ENCODE assay signal across 8 cellular contexts in the genomic region with DNA sequence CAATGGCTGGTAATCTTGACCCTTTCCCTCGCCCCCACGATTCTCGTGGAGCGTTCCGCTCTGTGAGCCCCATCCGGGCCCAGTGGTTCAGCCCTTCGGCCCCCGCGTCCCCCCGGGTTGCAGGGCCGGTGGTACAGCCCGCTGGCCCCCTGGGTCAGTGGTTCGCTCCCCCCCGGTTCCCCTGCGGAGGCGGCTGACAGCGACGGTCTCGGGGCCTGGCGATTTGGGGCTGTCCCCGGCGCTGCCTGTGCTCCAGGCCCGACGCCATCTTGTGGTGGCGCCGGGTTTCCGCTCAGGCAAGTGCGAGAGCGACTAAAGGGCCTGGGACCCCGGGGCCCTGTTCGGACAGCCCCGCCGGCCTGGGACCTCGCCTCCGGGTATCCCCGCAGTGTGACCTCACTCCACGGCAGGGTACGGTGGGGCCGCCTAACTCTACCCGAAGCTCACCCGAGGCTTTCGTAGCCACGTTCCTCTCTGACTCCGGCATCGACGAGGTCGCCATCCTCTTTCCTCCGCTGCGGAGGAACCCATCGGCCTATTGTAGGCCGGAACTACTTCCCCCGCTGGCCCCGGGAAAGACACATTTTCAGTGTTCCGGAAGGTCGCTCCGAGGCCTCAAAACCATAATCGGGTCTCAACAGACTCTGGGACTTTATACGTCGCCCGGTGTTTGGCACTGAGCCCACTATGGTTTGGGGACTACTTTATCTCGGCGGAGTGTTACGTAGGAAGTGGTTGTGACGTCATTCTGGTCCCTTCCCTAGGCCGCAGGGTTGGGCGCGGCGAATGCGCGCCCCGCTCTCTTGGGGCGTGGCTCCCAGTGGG. TPM values are rescaled to one million over a fixed set of nuclear protein-coding genes. Genes with fewer than 3 reads are reported as not detected.
DNase-seq lines count a peak whose midpoint lies in the region; ATAC-seq and TF ChIP-seq lines count a peak whose summit lies in the region.

Gene ZNF335, minus strand, starts transcription at position 529 of the 825 bp plus-strand sequence. CDS start 793 bp downstream, outside the sequence.

- peak within 1 kb of the TSS; percentile 88 for H3K4me3 ChIP-seq in GM12865 (ENCODE audit: low read depth, low read length)
- peak within 1 kb of the TSS; percentile 92 for H3K4me3 ChIP-seq in SU-DHL-6 (ENCODE audit: insufficient read depth, low read length, poor library complexity, severe bottlenecking)
- H3K4me3 ChIP-seq in ovary: peak within 1 kb of the TSS; percentile 70
- H3K4me3 ChIP-seq in thyroid gland (replicated peaks in 1 of 3): peak within 1 kb of the TSS; percentile 91 to 96 (median 91)

- POLR2A ChIA-PET in activated naive CD8-positive, alpha-beta T cell treated with anti-CD3 and anti-CD28 coated beads, Interleukin-2, amount 10 ng/mL, durations not matched to agents 7 days and 5 days (lab: Charles Lee): interaction anchor here (1.1 to 6.0 kb wide), 13 partner anchors 11 to 392 kb away, joined by 3 to 93 read pairs (median 5); partner anchors contain the start of genes ACOT8, DNTTIP1, PCIF1 and WFDC3

- H3K36me3 ChIP-seq in SU-DHL-6 (ENCODE audit: low read length) (no peaks in the 10 kb centered on the region), ovary (no peaks in the 10 kb centered on the region), thyroid gland (peaks cover 11 to 21% of the 10 kb centered on the region in 2 donors)

- H3K27ac Mint-ChIP-seq in activated naive CD8-positive, alpha-beta T cell treated with anti-CD3 and anti-CD28 coated beads, Interleukin-2, amount 10 ng/mL, durations not matched to agents 7 days and 5 days: peak within 1 kb of the TSS; percentile 91

- H3K9me3 ChIP-seq in SU-DHL-6 (ENCODE audit: insufficient read depth, low read length): no peaks in the 10 kb centered on the region
- H3K9me3 ChIP-seq in ovary: no peaks in the 10 kb centered on the region
- H3K9me3 ChIP-seq in thyroid gland: no peaks in the 10 kb centered on the region

- H3F3A ChIP-seq in SU-DHL-6 (ENCODE audit: insufficient read depth): peaks cover 4% of the 10 kb centered on the region; the same call in 1 of the 2 replicates

- DNase-seq in GM12865 (ENCODE audit: low read depth): peak; percentile 99
- peak; percentile 94 for DNase-seq in NCI-H128 (lab: John Stamatoyannopoulos, UW; ENCODE audit: unreplicated experiment)
- peak; percentile 99 for DNase-seq in activated naive CD8-positive, alpha-beta T cell treated with anti-CD3 and anti-CD28 coated beads, Interleukin-2, amount 10 ng/mL, durations not matched to agents 7 days and 5 days
- peak; percentile 82 to 98 (median 96) for DNase-seq in head of caudate nucleus
- DNase-seq in ovary: peak; percentile 95 to 98 (median 96)
- peak; percentile 95 for DNase-seq in thyroid gland

- peak; percentile 64 for TF ChIP-seq POLR2A in ovary (IDR thresholded peaks at IDR 0.05)
- TF ChIP-seq POLR2A in thyroid gland (IDR thresholded peaks at IDR 0.05): peak in 1 of 2 donors; percentile 77

- H3K4me3 Mint-ChIP-seq in activated naive CD8-positive, alpha-beta T cell treated with anti-CD3 and anti-CD28 coated beads, Interleukin-2, amount 10 ng/mL, durations not matched to agents 7 days and 5 days: peak within 1 kb of the TSS; percentile 84

- H3K4me1 Mint-ChIP-seq in activated naive CD8-positive, alpha-beta T cell treated with anti-CD3 and anti-CD28 coated beads, Interleukin-2, amount 10 ng/mL, durations not matched to agents 7 days and 5 days: peaks cover 12% of the 10 kb centered on the region

- intact Hi-C loops in head of caudate nucleus (cut with DNase I): loop anchor here (5.0 kb wide), 2 partner anchors 35 to 115 kb away; partner anchors contain the start of gene NCOA5
- intact Hi-C loops in ovary (cut with DNase I): loop anchor here in 1 of 4 donors (2.0 to 10.0 kb wide), 3 partner anchors 37 to 113 kb away; partner anchors contain the start of genes CTSA, NCOA5, NEURL2 and PCIF1
- intact Hi-C loops in thyroid gland (cut with DNase I): no loop called here

- peak; percentile 69 for TF ChIP-seq EP300 in ovary (IDR thresholded peaks at IDR 0.05)

- no peaks in the 10 kb centered on the region for H3K9me3 Mint-ChIP-seq in activated naive CD8-positive, alpha-beta T cell treated with anti-CD3 and anti-CD28 coated beads, Interleukin-2, amount 10 ng/mL, durations not matched to agents 7 days and 5 days

- peak; percentile 80 for ATAC-seq in HG02678 (IDR thresholded peaks at IDR 0.05; ENCODE audit: unreplicated experiment)
- peak; percentile 77 for ATAC-seq in activated naive CD8-positive, alpha-beta T cell treated with anti-CD3 and anti-CD28 coated beads, Interleukin-2, amount 10 ng/mL, durations not matched to agents 7 days and 5 days (ENCODE audit: low read depth)

- peak within 1 kb of the TSS; percentile 95 for H3K4me2 ChIP-seq in SU-DHL-6 (ENCODE audit: low read depth, low read length, poor library complexity, severe bottlenecking)

- H3K4me1 ChIP-seq in ovary (ENCODE audit: insufficient read depth): peaks cover 4% of the 10 kb centered on the region
- peaks cover 5 to 7% of the 10 kb centered on the region in 2 donors for H3K4me1 ChIP-seq in thyroid gland

- peaks cover 5% of the 10 kb centered on the region for H3K36me3 Mint-ChIP-seq in activated naive CD8-positive, alpha-beta T cell treated with anti-CD3 and anti-CD28 coated beads, Interleukin-2, amount 10 ng/mL, durations not matched to agents 7 days and 5 days

- peaks cover 27% of the 10 kb centered on the region for H3K79me2 ChIP-seq in SU-DHL-6 (ENCODE audit: insufficient read depth, low read length)

- H3K27me3 ChIP-seq in SU-DHL-6 (ENCODE audit: low read length): no peaks in the 10 kb centered on the region
- H3K27me3 ChIP-seq in ovary: no peaks in the 10 kb centered on the region
- no peaks in the 10 kb centered on the region for H3K27me3 ChIP-seq in thyroid gland

- WGBS in ovary, 3 donors: 0 to 1% (median 0%) methylated on average over 59 to 72 of the region's 72 CpGs
- WGBS in thyroid gland, 2 donors: 0% methylated on average over 7 to 38 of the region's 72 CpGs

- H3K27me3 Mint-ChIP-seq in activated naive CD8-positive, alpha-beta T cell treated with anti-CD3 and anti-CD28 coated beads, Interleukin-2, amount 10 ng/mL, durations not matched to agents 7 days and 5 days: peaks cover 2% of the 10 kb centered on the region

- peak within 1 kb of the TSS; percentile 91 for H2AFZ ChIP-seq in SU-DHL-6 (ENCODE audit: low read depth, low read length, severe bottlenecking)

- H4K20me1 ChIP-seq in SU-DHL-6 (ENCODE audit: low read depth, low read length): no peaks in the 10 kb centered on the region; the same call in 1 of the 2 replicates

- H3K9ac ChIP-seq in SU-DHL-6 (ENCODE audit: low read length): peak within 1 kb of the TSS; percentile 95

- peak; percentile 2 for TF ChIP-seq CTCF in GM12865 (IDR thresholded peaks at IDR 0.05; ENCODE audit: insufficient read depth, low read depth, low read length, missing control alignments)
- no peak for TF ChIP-seq CTCF in SU-DHL-6 (IDR thresholded peaks at IDR 0.05; ENCODE audit: insufficient read depth, low read length, poor library complexity, severe bottlenecking)
- peak; percentile 31 to 86 (median 82) for TF ChIP-seq CTCF in ovary (IDR thresholded peaks at IDR 0.05)
- peak in 4 of 6 experiments; percentile 16 to 48 (median 24) for TF ChIP-seq CTCF in thyroid gland (IDR thresholded peaks at IDR 0.05)

- no peaks in the 10 kb centered on the region for H3K9me2 ChIP-seq in SU-DHL-6 (replicated peaks; ENCODE audit: insufficient read depth, low read length)

- peak within 1 kb of the TSS; percentile 97 for H3K27ac ChIP-seq in SU-DHL-6 (ENCODE audit: low read depth, low read length)
- H3K27ac ChIP-seq in ovary: peak within 1 kb of the TSS; percentile 98 to 100
- peak within 1 kb of the TSS; percentile 100 for H3K27ac ChIP-seq in thyroid gland

RNA-seq across cellular contexts. Expression of gene ZNF335, which starts in this region (rescaled TPM):
- total RNA-seq in activated naive CD8-positive, alpha-beta T cell treated with anti-CD3 and anti-CD28 coated beads, Interleukin-2, amount 10 ng/mL, durations not matched to agents 7 days and 5 days: 10 to 100 TPM; 43.3 to 43.7 TPM
- total RNA-seq in ovary (10 to 100 TPM; 14.2 to 25.7 (median 20.0) TPM), thyroid gland (10 to 100 TPM; 18.1 to 31.6 (median 25.6) TPM)
- polyA plus RNA-seq in ovary: 10 to 100 TPM in 1 of 2 donors, 1 to 10 TPM in 1; 3.5 to 15.7 TPM

Comparison
In these comparisons a context has a peak if more than half of its experiments do, and no peak if none do; other contexts are left out.
1. Peak in every context shown above with its lines: DNase-seq, ATAC-seq, H3K4me3 ChIP-seq and H3K27ac ChIP-seq.